ENCODE assay signal across 8 cellular contexts in the genomic region with DNA sequence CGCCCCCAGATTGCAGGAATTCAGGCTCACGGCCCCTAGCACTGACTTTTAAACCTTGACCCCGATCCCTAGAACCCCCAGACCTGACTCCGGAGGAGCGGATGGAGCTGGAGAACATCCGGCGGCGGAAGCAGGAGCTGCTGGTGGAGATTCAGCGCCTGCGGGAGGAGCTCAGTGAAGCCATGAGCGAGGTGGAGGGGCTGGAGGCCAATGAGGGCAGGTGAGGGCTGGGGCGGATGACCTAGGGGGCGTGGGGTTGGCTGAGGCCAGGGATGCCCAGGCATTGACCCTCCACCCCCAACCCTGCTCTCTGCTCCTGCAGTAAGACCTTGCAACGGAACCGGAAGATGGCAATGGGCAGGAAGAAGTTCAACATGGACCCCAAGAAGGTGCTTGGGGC. TPM values are rescaled to one million over a fixed set of nuclear protein-coding genes. Genes with fewer than 3 reads are reported as not detected.
DNase-seq lines count a peak whose midpoint lies in the region; ATAC-seq and TF ChIP-seq lines count a peak whose summit lies in the region.

No MANE protein-coding gene starts in this region.

- no TSS peak for BruUV-seq in Calu3 (replicated peaks; lab: Mats Ljungman, UMichigan)

- H2AFZ ChIP-seq in trophoblast cell (ENCODE audit: insufficient read depth, low read length, poor library complexity) = peak overlapping the region; percentile 42

- H3K14ac ChIP-seq in trophoblast cell (ENCODE audit: low read length) = peak overlapping the region; percentile 80

- H3K23ac ChIP-seq in trophoblast cell (ENCODE audit: low read length) = no peak overlapping the region

- H3K79me1 ChIP-seq in trophoblast cell (ENCODE audit: low read length) = peaks cover 9% of the 10 kb centered on the region

- peaks cover 11% of the 10 kb centered on the region for H3K4me1 Mint-ChIP-seq in Calu3 (ENCODE audit: low read depth, unreplicated experiment)

- H3K27ac ChIP-seq in RWPE1 (peak overlapping the region; percentile 98), esophagus (ENCODE audit: low read depth in 2 of 2, low read length in 1 of 2) (peak overlapping the region; percentile 97 to 100), trophoblast cell (ENCODE audit: low read depth, low read length) (no peak overlapping the region)

- no peaks in the 10 kb centered on the region for H3K9me3 Mint-ChIP-seq in Calu3 (ENCODE audit: low read depth, unreplicated experiment)

- no peaks in the 10 kb centered on the region for H3K9me3 ChIP-seq in esophagus (ENCODE audit: control insufficient read depth in 2 of 2, insufficient read depth in 1 of 2, low read depth in 1 of 2, low read length in 1 of 2)
- no peaks in the 10 kb centered on the region for H3K9me3 ChIP-seq in trophoblast cell (ENCODE audit: insufficient read depth, low read depth, low read length)

- intact Hi-C loops in Calu3 (cut with micrococcal nuclease; ENCODE audit: unreplicated experiment) = no loop called here

- CTCF ChIA-PET in Calu3 (lab: Charles Lee) (interaction anchor here (0.5 to 1.3 kb wide), 5 partner anchors 17 to 79 kb away, joined by 3 to 5 read pairs (median 3); a partner anchor contains a TSS), RWPE1 (lab: Yijun Ruan, JAX) (interaction anchor here (0.7 to 1.2 kb wide), 2 partner anchors 19 to 106 kb away, joined by 3 to 4 read pairs; a partner anchor contains a TSS)

- peaks cover 27 to 44% of the 10 kb centered on the region in 2 donors for H3K36me3 ChIP-seq in esophagus (ENCODE audit: control insufficient read depth in 2 of 2, insufficient read depth in 2 of 2, low read length in 1 of 2)
- peaks cover 51 to 52% of the 10 kb centered on the region in 2 experiments for H3K36me3 ChIP-seq in trophoblast cell (ENCODE audit: control insufficient read depth in 1 of 2, insufficient read depth in 2 of 2, low read length in 2 of 2)

- no peak overlapping the region for H2BK12ac ChIP-seq in trophoblast cell (ENCODE audit: low read length)

- H3K18ac ChIP-seq in trophoblast cell (ENCODE audit: low read length) = peak overlapping the region; percentile 68

- H4K8ac ChIP-seq in trophoblast cell (ENCODE audit: low read depth, low read length) = peak overlapping the region; percentile 29

- H3K4me1 ChIP-seq in esophagus (ENCODE audit: control insufficient read depth in 2 of 2, insufficient read depth in 2 of 2, low read length in 1 of 2) (peaks cover 4 to 10% of the 10 kb centered on the region in 2 donors), trophoblast cell (ENCODE audit: control insufficient read depth in 1 of 2, insufficient read depth in 2 of 2, low read length in 2 of 2) (peaks cover 7 to 19% of the 10 kb centered on the region in 2 experiments)

- H3K36me3 Mint-ChIP-seq in Calu3 (ENCODE audit: insufficient read depth, unreplicated experiment) = peaks cover 77% of the 10 kb centered on the region

- H3K27me3 Mint-ChIP-seq in Calu3 (ENCODE audit: unreplicated experiment) = no peaks in the 10 kb centered on the region

- peak overlapping the region; percentile 52 for H2AK5ac ChIP-seq in trophoblast cell (ENCODE audit: low read length)

- no peaks in the 10 kb centered on the region for H3K27me3 ChIP-seq in esophagus (ENCODE audit: control insufficient read depth in 1 of 2, insufficient read depth in 2 of 2, low read length in 2 of 2)
- H3K27me3 ChIP-seq in trophoblast cell (ENCODE audit: insufficient read depth, low read length) = no peaks in the 10 kb centered on the region

- H3K9ac ChIP-seq in trophoblast cell (ENCODE audit: low read length) = peak overlapping the region; percentile 30

- peak overlapping the region; percentile 98 for H3K27ac Mint-ChIP-seq in Calu3 (ENCODE audit: unreplicated experiment)

- peak overlapping the region; percentile 80 for H3K4me3 Mint-ChIP-seq in Calu3 (ENCODE audit: low read depth, unreplicated experiment)

- H3K4ac ChIP-seq in trophoblast cell (ENCODE audit: low read depth, low read length) = peak overlapping the region; percentile 71

- 66 to 67% methylated on average over 15 of the region's 15 CpGs for WGBS in esophagus, 2 donors
- no CpG with 5 or more reads among the region's 15 CpGs for WGBS in trophoblast cell (ENCODE audit: extremely low coverage, insufficient coverage, insufficient read length)

- POLR2A ChIA-PET in RWPE1 (lab: Yijun Ruan, JAX; ENCODE audit: low non-redundant PET) = no interaction called here

- peak overlapping the region; percentile 100 for H4K91ac ChIP-seq in trophoblast cell (ENCODE audit: low read depth, low read length)

- no peak for ATAC-seq in HG03457 (IDR thresholded peaks at IDR 0.05; ENCODE audit: unreplicated experiment)

- no peak overlapping the region for H2BK5ac ChIP-seq in trophoblast cell (ENCODE audit: low read depth, low read length, poor library complexity)

- no peak for TF ChIP-seq CTCF in Calu3 (IDR thresholded peaks at IDR 0.05; ENCODE audit: unreplicated experiment)
- no peak for TF ChIP-seq CTCF in RWPE1 (conservative IDR thresholded peaks at IDR 0.05; ENCODE audit: low read depth)

- DNase-seq in Calu3 (no peak), RWPE1 (ENCODE audit: low spot score) (no peak), trophoblast cell (peak in 1 of 2 donors; percentile 31), HK-2 (ENCODE audit: unreplicated experiment) (no peak), 8988T (no peak), superior temporal gyrus (ENCODE audit: extremely low spot score) (no peak)

- H3K4me2 ChIP-seq in trophoblast cell (ENCODE audit: low read length) = peak overlapping the region; percentile 88

- H2BK120ac ChIP-seq in trophoblast cell (ENCODE audit: insufficient read depth, low read length, poor library complexity) = no peak overlapping the region

- H3K79me2 ChIP-seq in trophoblast cell (ENCODE audit: control insufficient read depth, insufficient read depth, low read length, poor library complexity) = peaks cover 12% of the 10 kb centered on the region

- H4K12ac ChIP-seq in trophoblast cell (ENCODE audit: low read depth, low read length) = peak overlapping the region; percentile 66

- H3K4me3 ChIP-seq in esophagus (ENCODE audit: low read depth in 1 of 2, low read length in 2 of 2) (peak overlapping the region; percentile 78 to 92), trophoblast cell (ENCODE audit: low read depth, low read length) (peak overlapping the region; percentile 89)

RNA-seq across cellular contexts. Expression of a gene that starts 1.1 kb away (rescaled TPM):
- total RNA-seq in Calu3 (2022) = 98.1 and 109 TPM in 2 replicates
- 10 to 100 TPM; 52.2 to 59.3 TPM for polyA plus RNA-seq in esophagus
- 63.7 and 67.0 TPM in 2 replicates for polyA plus RNA-seq in trophoblast cell (2013)

RNA-seq across cellular contexts. Expression of a gene that starts 14.9 kb away (rescaled TPM):
- total RNA-seq in Calu3 (2022) = 9.6 and 9.9 TPM in 2 replicates
- 1 to 10 TPM in 1 of 2 donors, under 1 TPM in 1; 0.54 to 1.0 TPM for polyA plus RNA-seq in esophagus
- 0.49 and 0.57 TPM in 2 replicates for polyA plus RNA-seq in trophoblast cell (2013)

RNA-seq across cellular contexts. Expression of a gene that starts 24.5 kb away (rescaled TPM):
- 75.0 and 76.7 TPM in 2 replicates for total RNA-seq in Calu3 (2022)
- polyA plus RNA-seq in esophagus = 10 to 100 TPM in 1 of 2 donors, 1 to 10 TPM in 1; 6.2 to 18.1 TPM
- polyA plus RNA-seq in trophoblast cell (2013) = 13.3 and 13.5 TPM in 2 replicates

RNA-seq across cellular contexts. Expression of a gene that starts 41.4 kb away (rescaled TPM):
- 1.0 and 2.4 TPM in 2 replicates for total RNA-seq in Calu3 (2022)
- 1 to 10 TPM; 2.9 to 7.5 TPM for polyA plus RNA-seq in esophagus
- 14.4 and 14.6 TPM in 2 replicates for polyA plus RNA-seq in trophoblast cell (2013)
